In genomic region chrX:68997461-68997860, GRCh38 we compare ENCODE assay signal across 1 cellular context.
TF ChIP-seq lines count a peak whose summit lies in the region.

No MANE protein-coding gene starts in this region.

TF ChIP-seq in IMR-90, 13 proteins besides CTCF, POLR2A, EP300 and RAD21 (continued from another document):
- TF ChIP-seq RFX5 (IDR thresholded peaks at IDR 0.05; ENCODE audit: low read depth, low read length) (no peak), MAFK (IDR thresholded peaks at IDR 0.05; ENCODE audit: low read depth, low read length) (no peak)
